ENCODE assay signal across 10 cellular contexts in genomic region chr18:57051586-57052044, GRCh38.
A peak's percentile ranks its signal among the peaks of the same experiment; 100 is the strongest.
DNase-seq lines count a peak whose midpoint lies in the region; ATAC-seq, FAIRE-seq and TF ChIP-seq lines count a peak whose summit lies in the region.
"Had no signal": no experiment of that assay in that cellular context is flagged by ENCODE, and none has a peak within 500 bp of the region (broad histone marks: within the 10 kb centered on the region; RNA-seq: fewer than 3 reads in every experiment).

No MANE protein-coding gene starts in this region.

- ATAC-seq in GM18498 (IDR thresholded peaks at IDR 0.05; ENCODE audit: unreplicated experiment) (peak; percentile 50), GM21423 (IDR thresholded peaks at IDR 0.05; ENCODE audit: unreplicated experiment) (peak; percentile 46), HG03565 (IDR thresholded peaks at IDR 0.05; ENCODE audit: unreplicated experiment) (peak; percentile 30)

- CTCF ChIA-PET in activated CD4-positive, alpha-beta memory T cell treated with anti-CD3 and anti-CD28 coated beads, Interleukin-2, amount 10 ng/mL, durations not matched to agents 7 days and 5 days (lab: Charles Lee) = interaction anchor here (0.6 kb wide), 1 partner anchor 21 kb away, joined by 4 read pairs; no protein-coding TSS in a partner anchor

- in situ Hi-C loops in brain microvascular endothelial cell (cut with HindIII; ENCODE audit: low pct_ligation_motif_present, low sequenced_read_pairs) = no loop called here

- H3K36me3 Mint-ChIP-seq in activated CD4-positive, alpha-beta memory T cell treated with anti-CD3 and anti-CD28 coated beads, Interleukin-2, amount 10 ng/mL, durations not matched to agents 7 days and 5 days (ENCODE audit: low read depth) = no peaks in the 10 kb centered on the region
- H3K36me3 Mint-ChIP-seq: activated naive CD8-positive, alpha-beta T cell treated with anti-CD3 and anti-CD28 coated beads, Interleukin-2, amount 10 ng/mL, durations not matched to agents 7 days and 5 days had no signal

- no peaks in the 10 kb centered on the region for H3K4me1 ChIP-seq in kidney (ENCODE audit: control insufficient read depth in 1 of 2, insufficient read depth in 1 of 2, low read depth in 1 of 2, low read length in 2 of 2)

- POLR2A ChIA-PET in activated CD4-positive, alpha-beta memory T cell treated with anti-CD3 and anti-CD28 coated beads, Interleukin-2, amount 10 ng/mL, durations not matched to agents 7 days and 5 days (lab: Charles Lee) = no interaction called here

- no peak for FAIRE-seq in kidney (lab: Jason Lieb, UNC)
- FAIRE-seq: urothelium cell line had no signal

- H3K27me3 ChIP-seq in brain microvascular endothelial cell (replicated peaks) = no peaks in the 10 kb centered on the region

- DNase-seq in erythroblast (lab: John Stamatoyannopoulos, UW) (peak; percentile 97 to 98), ecto neural progenitor cell (ENCODE audit: low spot score) (no peak), kidney (no peak), brain microvascular endothelial cell (no peak)
- DNase-seq in activated CD4-positive, alpha-beta memory T cell treated with anti-CD3 and anti-CD28 coated beads, Interleukin-2, amount 10 ng/mL, durations not matched to agents 7 days and 5 days = no peak
- DNase-seq: activated naive CD8-positive, alpha-beta T cell treated with anti-CD3 and anti-CD28 coated beads, Interleukin-2, amount 10 ng/mL, durations not matched to agents 7 days and 5 days had no signal

- H3K4me1 Mint-ChIP-seq in activated CD4-positive, alpha-beta memory T cell treated with anti-CD3 and anti-CD28 coated beads, Interleukin-2, amount 10 ng/mL, durations not matched to agents 7 days and 5 days = no peaks in the 10 kb centered on the region
- H3K4me1 Mint-ChIP-seq: activated naive CD8-positive, alpha-beta T cell treated with anti-CD3 and anti-CD28 coated beads, Interleukin-2, amount 10 ng/mL, durations not matched to agents 7 days and 5 days had no signal

- intact Hi-C loops in kidney (cut with DNase I) = no loop called here

- no peak overlapping the region for H3K27ac ChIP-seq in kidney (ENCODE audit: low read depth in 2 of 2, low read length in 2 of 2)
- no peak overlapping the region for H3K27ac ChIP-seq in brain microvascular endothelial cell

- TF ChIP-seq CTCF in kidney (IDR thresholded peaks at IDR 0.05; ENCODE audit: borderline replicate concordance, extremely low read depth, insufficient read depth) (no peak), brain microvascular endothelial cell (IDR thresholded peaks at IDR 0.05; ENCODE audit: low read depth, low read length, missing control alignments) (no peak)

- no peak overlapping the region for H3K4me3 Mint-ChIP-seq in activated CD4-positive, alpha-beta memory T cell treated with anti-CD3 and anti-CD28 coated beads, Interleukin-2, amount 10 ng/mL, durations not matched to agents 7 days and 5 days
- H3K4me3 Mint-ChIP-seq: activated naive CD8-positive, alpha-beta T cell treated with anti-CD3 and anti-CD28 coated beads, Interleukin-2, amount 10 ng/mL, durations not matched to agents 7 days and 5 days had no signal

- H3K27me3 Mint-ChIP-seq in activated CD4-positive, alpha-beta memory T cell treated with anti-CD3 and anti-CD28 coated beads, Interleukin-2, amount 10 ng/mL, durations not matched to agents 7 days and 5 days = peaks cover 6% of the 10 kb centered on the region
- H3K27me3 Mint-ChIP-seq: activated naive CD8-positive, alpha-beta T cell treated with anti-CD3 and anti-CD28 coated beads, Interleukin-2, amount 10 ng/mL, durations not matched to agents 7 days and 5 days had no signal

- peaks cover 3% of the 10 kb centered on the region for H3K9me3 Mint-ChIP-seq in activated CD4-positive, alpha-beta memory T cell treated with anti-CD3 and anti-CD28 coated beads, Interleukin-2, amount 10 ng/mL, durations not matched to agents 7 days and 5 days

- H3K36me3 ChIP-seq in kidney (ENCODE audit: control insufficient read depth in 1 of 2, insufficient read depth in 2 of 2, low read length in 2 of 2) = no peaks in the 10 kb centered on the region
- H3K36me3 ChIP-seq in brain microvascular endothelial cell (replicated peaks) = no peaks in the 10 kb centered on the region

- no peak overlapping the region for H3K27ac Mint-ChIP-seq in activated CD4-positive, alpha-beta memory T cell treated with anti-CD3 and anti-CD28 coated beads, Interleukin-2, amount 10 ng/mL, durations not matched to agents 7 days and 5 days
- H3K27ac Mint-ChIP-seq: activated naive CD8-positive, alpha-beta T cell treated with anti-CD3 and anti-CD28 coated beads, Interleukin-2, amount 10 ng/mL, durations not matched to agents 7 days and 5 days had no signal

- no peak overlapping the region for H3K9ac ChIP-seq in kidney (ENCODE audit: low read length in 2 of 2)

- peaks cover 0 to under 1% of the 10 kb centered on the region in 2 donors for H3K9me3 ChIP-seq in kidney (ENCODE audit: control insufficient read depth in 1 of 2, low read length in 2 of 2)

- no peak for TF ChIP-seq POLR2A in erythroblast (IDR thresholded peaks at IDR 0.05; ENCODE audit: low read length)

- H3K4me3 ChIP-seq in kidney (ENCODE audit: low read length in 2 of 2) (no peak overlapping the region), brain microvascular endothelial cell (ENCODE audit: low read depth, low read length) (no peak overlapping the region)

Comparison
In these comparisons a context has a peak if more than half of its experiments do, and no peak if none do; other contexts are left out.
1. DNase-seq: peak in erythroblast (2 of 2); none in activated CD4-positive, alpha-beta memory T cell treated with anti-CD3 and anti-CD28 coated beads, Interleukin-2, amount 10 ng/mL, durations not matched to agents 7 days and 5 days (single experiment), ecto neural progenitor cell (single experiment), kidney (single experiment) and brain microvascular endothelial cell (single experiment).
2. Peak in every context shown above with its lines, with median percentiles within 50 percentile points of each other: ATAC-seq.